8 cellular contexts compared by ENCODE assay signal in the genomic region with DNA sequence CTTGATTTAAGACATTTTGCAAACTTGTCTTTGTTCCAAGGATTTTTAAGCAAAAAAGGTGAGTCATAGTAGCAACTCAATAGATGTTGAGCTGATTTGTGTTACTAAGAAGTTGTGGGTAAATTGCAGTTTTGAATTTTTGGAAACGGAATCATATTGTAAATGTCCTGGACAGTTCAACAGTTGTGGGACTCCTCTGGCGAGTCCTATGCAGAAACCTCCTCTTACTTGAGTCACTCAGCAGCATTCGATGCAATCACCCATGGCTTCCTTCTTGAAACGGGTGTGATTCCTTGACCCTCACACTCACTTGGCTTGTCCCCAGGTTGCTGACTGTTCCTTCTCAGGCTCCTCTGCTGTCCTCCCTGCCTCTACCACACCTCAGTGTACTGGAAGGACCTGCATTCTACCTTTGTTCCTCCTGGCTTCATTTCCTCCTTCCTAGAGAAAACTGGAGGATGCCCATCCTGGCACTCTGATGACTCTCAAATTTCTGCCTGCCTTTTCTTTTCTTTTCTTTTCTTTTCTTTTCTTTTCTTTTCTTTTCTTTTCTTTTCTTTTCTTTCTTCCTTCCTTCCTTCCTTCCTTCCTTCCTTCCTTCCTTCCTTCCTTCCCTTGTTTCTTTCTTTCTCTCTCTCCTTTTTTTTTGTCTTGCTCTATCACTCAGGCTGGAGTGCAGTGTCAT. TPM values are rescaled to one million over a fixed set of nuclear protein-coding genes. Genes with fewer than 3 reads are reported as not detected.
DNase-seq lines count a peak whose midpoint lies in the region; ATAC-seq and TF ChIP-seq lines count a peak whose summit lies in the region.

No MANE protein-coding gene starts in this region.

- no peaks in the 10 kb centered on the region for H3K27me3 ChIP-seq in left ventricle myocardium inferior (ENCODE audit: low read depth)
- H3K27me3 ChIP-seq in aorta (ENCODE audit: control insufficient read depth in 1 of 2, insufficient read depth in 2 of 2, low read length in 1 of 2), result no peaks in the 10 kb centered on the region

- WGBS in aorta, 2 donors, result 8 to 42% methylated on average over 4 of the region's 4 CpGs

- peak overlapping the region; percentile 86 for H3K27ac ChIP-seq in left ventricle myocardium inferior (replicated peaks)
- peak overlapping the region in 1 of 2 donors; percentile 54 for H3K27ac ChIP-seq in aorta (ENCODE audit: low read depth in 1 of 2, low read length in 2 of 2)

- POLR2A ChIA-PET in WTC11 (lab: Charles Lee), result no interaction called here

- no peaks in the 10 kb centered on the region; the same call in 1 of the 2 replicates for H3K27me3 Mint-ChIP-seq in WTC11 (ENCODE audit: low read depth)
- H3K27me3 Mint-ChIP-seq in glutamatergic neuron (ENCODE audit: unreplicated experiment), result peaks cover 2% of the 10 kb centered on the region

- H3K4me1 Mint-ChIP-seq in WTC11, result peaks cover 26% of the 10 kb centered on the region
- peaks cover 16% of the 10 kb centered on the region for H3K4me1 Mint-ChIP-seq in glutamatergic neuron (ENCODE audit: low read depth, unreplicated experiment)

- H3K36me3 Mint-ChIP-seq in WTC11, result no peaks in the 10 kb centered on the region
- H3K36me3 Mint-ChIP-seq in glutamatergic neuron (ENCODE audit: unreplicated experiment), result no peaks in the 10 kb centered on the region

- H3K4me3 ChIP-seq in left ventricle myocardium inferior (no peak overlapping the region), aorta (ENCODE audit: low read length in 2 of 2) (no peak overlapping the region)

- intact Hi-C loops in left ventricle myocardium inferior (cut with micrococcal nuclease), result no loop called here
- intact Hi-C loops in left ventricle myocardium superior (cut with micrococcal nuclease), result no loop called here
- intact Hi-C loops in aorta (cut with DNase I), result loop anchor here (5.0 to 10.0 kb wide), 2 partner anchors 53 to 130 kb away; partner anchors contain the start of gene DGKG (in 1 of the 2)

- ATAC-seq in left ventricle myocardium superior, result no peak
- ATAC-seq in WTC11, result no peak
- ATAC-seq in aorta (ENCODE audit: low FRiP score), result peak; percentile 33
- ATAC-seq in HG03432 (IDR thresholded peaks at IDR 0.05; ENCODE audit: unreplicated experiment), result no peak
- ATAC-seq in GM21528 (IDR thresholded peaks at IDR 0.05; ENCODE audit: low FRiP score, unreplicated experiment), result no peak

- H3K36me3 ChIP-seq in left ventricle myocardium inferior (no peaks in the 10 kb centered on the region), aorta (ENCODE audit: control insufficient read depth in 1 of 2, insufficient read depth in 2 of 2, low read length in 1 of 2) (no peaks in the 10 kb centered on the region)

- CTCF ChIA-PET in WTC11 (lab: Charles Lee), result interaction anchor here (1.3 to 1.8 kb wide), 2 partner anchors 11 to 125 kb away, joined by 3 to 5 read pairs; no protein-coding TSS in a partner anchor

- TF ChIP-seq CTCF in left ventricle myocardium inferior (IDR thresholded peaks at IDR 0.05; ENCODE audit: borderline replicate concordance) (no peak), WTC11 (IDR thresholded peaks at IDR 0.05) (no peak), glutamatergic neuron (IDR thresholded peaks at IDR 0.05; ENCODE audit: partially characterized antibody, unreplicated experiment) (no peak)

- H3K9me3 ChIP-seq in left ventricle myocardium inferior (replicated peaks) (no peaks in the 10 kb centered on the region), aorta (ENCODE audit: control insufficient read depth, low read length) (no peaks in the 10 kb centered on the region)

- H3K27ac Mint-ChIP-seq in WTC11, result no peak overlapping the region
- H3K27ac Mint-ChIP-seq in glutamatergic neuron (ENCODE audit: unreplicated experiment), result no peak overlapping the region

- H3K9me3 Mint-ChIP-seq in WTC11 (peaks cover 3% of the 10 kb centered on the region; the same call in 1 of the 2 replicates), glutamatergic neuron (ENCODE audit: unreplicated experiment) (peaks cover 2% of the 10 kb centered on the region)

- H3K4me3 Mint-ChIP-seq in WTC11, result peak overlapping the region; percentile 72
- H3K4me3 Mint-ChIP-seq in glutamatergic neuron (ENCODE audit: unreplicated experiment), result peak overlapping the region; percentile 64

- DNase-seq in left ventricle myocardium inferior, result no peak
- no peak for DNase-seq in left ventricle myocardium superior
- no peak for DNase-seq in WTC11 (ENCODE audit: low spot score)
- no peak for DNase-seq in glutamatergic neuron
- DNase-seq in aorta, result no peak
- no peak for DNase-seq in NK-92 treated with Interleukin-12 subunit alpha and Interleukin-12 subunit beta, amount 100 ng/mL, for 24 hours (lab: John Stamatoyannopoulos, UW)

- H3K4me1 ChIP-seq in left ventricle myocardium inferior (peaks cover 25% of the 10 kb centered on the region), aorta (ENCODE audit: control insufficient read depth in 1 of 2, insufficient read depth in 2 of 2, low read length in 2 of 2) (no peaks in the 10 kb centered on the region)

TF ChIP-seq in WTC11, 78 proteins besides CTCF, POLR2A, EP300 and RAD21 (continues in another document):
- no peak for TF ChIP-seq MXD4 (CRISPR knock-in tag; IDR thresholded peaks at IDR 0.05; ENCODE audit: borderline replicate concordance)
- no peak for TF ChIP-seq RELA (CRISPR knock-in tag; IDR thresholded peaks at IDR 0.05; ENCODE audit: borderline replicate concordance)
- no peak for TF ChIP-seq ZNF532 (CRISPR knock-in tag; IDR thresholded peaks at IDR 0.05; ENCODE audit: borderline replicate concordance)
- TF ChIP-seq, protein P1, sequence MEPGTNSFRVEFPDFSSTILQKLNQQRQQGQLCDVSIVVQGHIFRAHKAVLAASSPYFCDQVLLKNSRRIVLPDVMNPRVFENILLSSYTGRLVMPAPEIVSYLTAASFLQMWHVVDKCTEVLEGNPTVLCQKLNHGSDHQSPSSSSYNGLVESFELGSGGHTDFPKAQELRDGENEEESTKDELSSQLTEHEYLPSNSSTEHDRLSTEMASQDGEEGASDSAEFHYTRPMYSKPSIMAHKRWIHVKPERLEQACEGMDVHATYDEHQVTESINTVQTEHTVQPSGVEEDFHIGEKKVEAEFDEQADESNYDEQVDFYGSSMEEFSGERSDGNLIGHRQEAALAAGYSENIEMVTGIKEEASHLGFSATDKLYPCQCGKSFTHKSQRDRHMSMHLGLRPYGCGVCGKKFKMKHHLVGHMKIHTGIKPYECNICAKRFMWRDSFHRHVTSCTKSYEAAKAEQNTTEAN (CRISPR knock-in tag; IDR thresholded peaks at IDR 0.05), result no peak
- TF ChIP-seq ZNF512 (CRISPR knock-in tag; IDR thresholded peaks at IDR 0.05; ENCODE audit: borderline replicate concordance), result peak; percentile 79; the same call in 1 of the 2 replicates

RNA-seq across cellular contexts. Expression of gene DGKG, which starts 52.8 kb away (rescaled TPM):
- total RNA-seq in left ventricle myocardium inferior (65.7 TPM), left ventricle myocardium superior (18.2 TPM), WTC11 (2021) (0.30 to 0.92 TPM (median 0.57 TPM) in 3 replicates), glutamatergic neuron (ENCODE audit: unreplicated experiment) (24.1 TPM), aorta (10 to 100 TPM; 12.8 to 37.1 TPM)
- polyA plus RNA-seq in aorta, result 1 to 10 TPM in 1 of 2 donors, under 1 TPM in 1; 0.95 to 1.9 TPM

Comparison
In these comparisons a context has a peak if more than half of its experiments do, and no peak if none do; other contexts are left out.
1. intact Hi-C loops: an anchor here in aorta (5.0 to 10.0 kb wide); none called in left ventricle myocardium inferior and left ventricle myocardium superior.